ENCODE assay signal across 8 cellular contexts in genomic region chr20:46562373-46563169, GRCh38. TPM values are rescaled to one million over a fixed set of nuclear protein-coding genes. Genes with fewer than 3 reads are reported as not detected.
DNase-seq lines count a peak whose midpoint lies in the region; ATAC-seq and TF ChIP-seq lines count a peak whose summit lies in the region.

No MANE protein-coding gene starts in this region.

- peak overlapping the region; percentile 18 for H2BK120ac ChIP-seq in trophoblast cell (ENCODE audit: insufficient read depth, low read length, poor library complexity)

- H3K18ac ChIP-seq in trophoblast cell (ENCODE audit: low read length) = no peak overlapping the region

- H3K27me3 ChIP-seq in trophoblast cell (ENCODE audit: insufficient read depth, low read length) = no peaks in the 10 kb centered on the region
- no peaks in the 10 kb centered on the region for H3K27me3 ChIP-seq in upper lobe of left lung

- H2BK12ac ChIP-seq in trophoblast cell (ENCODE audit: low read length) = no peak overlapping the region

- no peak overlapping the region for H2BK5ac ChIP-seq in trophoblast cell (ENCODE audit: low read depth, low read length, poor library complexity)

- peaks cover 11 to 14% of the 10 kb centered on the region in 2 experiments for H3K4me1 ChIP-seq in trophoblast cell (ENCODE audit: control insufficient read depth in 1 of 2, insufficient read depth in 2 of 2, low read length in 2 of 2)
- H3K4me1 ChIP-seq in upper lobe of left lung = peaks cover 5 to 12% (median 11%) of the 10 kb centered on the region in 4 donors

- H3K9ac ChIP-seq in trophoblast cell (ENCODE audit: low read length) = no peak overlapping the region

- peaks cover 6% of the 10 kb centered on the region for H3K27me3 Mint-ChIP-seq in activated naive CD8-positive, alpha-beta T cell treated with anti-CD3 and anti-CD28 coated beads, Interleukin-2, amount 50 U/mL, for 24 hours

- no peak overlapping the region for H3K27ac Mint-ChIP-seq in activated naive CD8-positive, alpha-beta T cell treated with anti-CD3 and anti-CD28 coated beads, Interleukin-2, amount 50 U/mL, for 24 hours

- H2AK5ac ChIP-seq in trophoblast cell (ENCODE audit: low read length) = no peak overlapping the region

- H2AFZ ChIP-seq in trophoblast cell (ENCODE audit: insufficient read depth, low read length, poor library complexity) = peak overlapping the region; percentile 67

- peak overlapping the region; percentile 31 for H3K4me2 ChIP-seq in trophoblast cell (ENCODE audit: low read length)

- WGBS in trophoblast cell (ENCODE audit: extremely low coverage, insufficient coverage, insufficient read length) = no CpG with 5 or more reads among the region's 19 CpGs
- WGBS in upper lobe of left lung, 2 donors = 13 to 19% methylated on average over 16 to 19 of the region's 19 CpGs

- H3K4me3 Mint-ChIP-seq in activated naive CD8-positive, alpha-beta T cell treated with anti-CD3 and anti-CD28 coated beads, Interleukin-2, amount 50 U/mL, for 24 hours = no peak overlapping the region

- H3K4me1 Mint-ChIP-seq in activated naive CD8-positive, alpha-beta T cell treated with anti-CD3 and anti-CD28 coated beads, Interleukin-2, amount 50 U/mL, for 24 hours = peaks cover 31% of the 10 kb centered on the region

- H3K27ac ChIP-seq in trophoblast cell (ENCODE audit: low read depth, low read length) (no peak overlapping the region), upper lobe of left lung (peak overlapping the region in 2 of 4 donors; percentile 20 to 68)

- H3K9me3 ChIP-seq in trophoblast cell (ENCODE audit: insufficient read depth, low read depth, low read length) (no peaks in the 10 kb centered on the region), upper lobe of left lung (no peaks in the 10 kb centered on the region)

- H4K8ac ChIP-seq in trophoblast cell (ENCODE audit: low read depth, low read length) = peak overlapping the region; percentile 31

- TF ChIP-seq EP300 in upper lobe of left lung (IDR thresholded peaks at IDR 0.05) = no peak

- no peaks in the 10 kb centered on the region for H3K36me3 ChIP-seq in trophoblast cell (ENCODE audit: control insufficient read depth in 1 of 2, insufficient read depth in 2 of 2, low read length in 2 of 2)
- no peaks in the 10 kb centered on the region for H3K36me3 ChIP-seq in upper lobe of left lung

- H4K91ac ChIP-seq in trophoblast cell (ENCODE audit: low read depth, low read length) = no peak overlapping the region

- H3K79me1 ChIP-seq in trophoblast cell (ENCODE audit: low read length) = no peaks in the 10 kb centered on the region

- H3K14ac ChIP-seq in trophoblast cell (ENCODE audit: low read length) = no peak overlapping the region

- no peaks in the 10 kb centered on the region for H3K79me2 ChIP-seq in trophoblast cell (ENCODE audit: control insufficient read depth, insufficient read depth, low read length, poor library complexity)

- H3K4ac ChIP-seq in trophoblast cell (ENCODE audit: low read depth, low read length) = no peak overlapping the region

- peak; percentile 74 for TF ChIP-seq CTCF in LNCaP clone FGC (IDR thresholded peaks at IDR 0.05; ENCODE audit: control insufficient read depth, extremely low read depth, insufficient read depth)
- TF ChIP-seq CTCF in upper lobe of left lung (IDR thresholded peaks at IDR 0.05) = peak; percentile 70 to 86 (median 76)

- no peak for TF ChIP-seq POLR2A in upper lobe of left lung (IDR thresholded peaks at IDR 0.05)

- no peak overlapping the region for H3K4me3 ChIP-seq in LNCaP clone FGC (ENCODE audit: low read depth, low read length)
- no peak overlapping the region for H3K4me3 ChIP-seq in trophoblast cell (ENCODE audit: low read depth, low read length)
- peak overlapping the region in 3 of 4 donors; percentile 14 to 42 (median 42) for H3K4me3 ChIP-seq in upper lobe of left lung

- H3K36me3 Mint-ChIP-seq in activated naive CD8-positive, alpha-beta T cell treated with anti-CD3 and anti-CD28 coated beads, Interleukin-2, amount 50 U/mL, for 24 hours (ENCODE audit: low read depth) = no peaks in the 10 kb centered on the region

- peak; percentile 94 for ATAC-seq in SK-N-SH treated with all-trans-retinoic acid at 6 μM for 48 hours
- peak; percentile 37 for ATAC-seq in activated naive CD8-positive, alpha-beta T cell treated with anti-CD3 and anti-CD28 coated beads, Interleukin-2, amount 50 U/mL, for 24 hours
- peak; percentile 87 to 89 for ATAC-seq in left cardiac atrium
- ATAC-seq in upper lobe of left lung (ENCODE audit: low FRiP score in 2 of 2) = peak; percentile 86 to 92

- H4K12ac ChIP-seq in trophoblast cell (ENCODE audit: low read depth, low read length) = peak overlapping the region; percentile 2

- no peaks in the 10 kb centered on the region for H3K9me3 Mint-ChIP-seq in activated naive CD8-positive, alpha-beta T cell treated with anti-CD3 and anti-CD28 coated beads, Interleukin-2, amount 50 U/mL, for 24 hours

- intact Hi-C loops in left cardiac atrium (cut with DNase I) = no loop called here

- H3K23ac ChIP-seq in trophoblast cell (ENCODE audit: low read length) = no peak overlapping the region

- DNase-seq in DMS 273 (lab: John Stamatoyannopoulos, UW; ENCODE audit: unreplicated experiment) (peak; percentile 83), DMS 273 treated with DMSO at 0.1 percent for 48 hours (lab: John Stamatoyannopoulos, UW) (no peak), LNCaP clone FGC (ENCODE audit: low read depth) (no peak), left cardiac atrium (peak; percentile 74), trophoblast cell (peak; percentile 48 to 77), upper lobe of left lung (peak in 1 of 2 donors; percentile 50)
- DNase-seq in activated naive CD8-positive, alpha-beta T cell treated with anti-CD3 and anti-CD28 coated beads, Interleukin-2, amount 50 U/mL, for 24 hours = peak; percentile 79

TF ChIP-seq in SK-N-SH treated with all-trans-retinoic acid at 6 μM for 48 hours, 23 proteins besides CTCF, POLR2A, EP300 and RAD21:
- TF ChIP-seq SNAI2 (CRISPR knock-in tag; IDR thresholded peaks at IDR 0.05) (no peak), ZNF8 (CRISPR knock-in tag; IDR thresholded peaks at IDR 0.05) (no peak), ZC3H10 (CRISPR knock-in tag; IDR thresholded peaks at IDR 0.05) (no peak), CSRNP3 (CRISPR knock-in tag; IDR thresholded peaks at IDR 0.05) (no peak), ZNF565 (CRISPR knock-in tag; conservative IDR thresholded peaks at IDR 0.05; ENCODE audit: low read depth) (no peak), ESRRG (CRISPR knock-in tag; IDR thresholded peaks at IDR 0.05) (no peak), ZNF70 (CRISPR knock-in tag; IDR thresholded peaks at IDR 0.05) (no peak), TOX (CRISPR knock-in tag; IDR thresholded peaks at IDR 0.05; ENCODE audit: borderline replicate concordance) (no peak), PATZ1 (CRISPR knock-in tag; IDR thresholded peaks at IDR 0.05; ENCODE audit: borderline replicate concordance) (no peak), ZFP30 (CRISPR knock-in tag; IDR thresholded peaks at IDR 0.05) (no peak), ZFP3 (CRISPR knock-in tag; IDR thresholded peaks at IDR 0.05) (no peak), ARNTL (CRISPR knock-in tag; IDR thresholded peaks at IDR 0.05; ENCODE audit: borderline replicate concordance, low read depth) (no peak), POU6F1 (CRISPR knock-in tag; IDR thresholded peaks at IDR 0.05; ENCODE audit: borderline replicate concordance, low read depth) (no peak)

RNA-seq across cellular contexts. Expression of gene OCSTAMP, which starts 12.1 kb away (rescaled TPM):
- total RNA-seq in left cardiac atrium = not detected
- 0.03 and 0.04 TPM in 2 replicates for polyA plus RNA-seq in trophoblast cell (2013)
- not detected for total RNA-seq in upper lobe of left lung

RNA-seq across cellular contexts. Expression of gene ZNF334, which starts 49.2 kb away (rescaled TPM):
- total RNA-seq in left cardiac atrium = 1 to 10 TPM in 1 of 2 donors, under 1 TPM in 1; 0.99 to 1.3 TPM
- polyA plus RNA-seq in trophoblast cell (2013) = 6.2 and 7.1 TPM in 2 replicates
- 10 to 100 TPM in 2 of 6 donors, 1 to 10 TPM in 4; 1.9 to 27.2 (median 5.2) TPM for total RNA-seq in upper lobe of left lung

Comparison
In these comparisons a context has a peak if more than half of its experiments do, and no peak if none do; other contexts are left out.
1. DNase-seq: peak in DMS 273 (single experiment), activated naive CD8-positive, alpha-beta T cell treated with anti-CD3 and anti-CD28 coated beads, Interleukin-2, amount 50 U/mL, for 24 hours (single experiment), left cardiac atrium (single experiment) and trophoblast cell (2 of 2); none in DMS 273 treated with DMSO at 0.1 percent for 48 hours (single experiment) and LNCaP clone FGC (single experiment).
2. H3K4me3 ChIP-seq: peak in upper lobe of left lung (3 of 4); none in LNCaP clone FGC (single experiment) and trophoblast cell (single experiment).
3. ATAC-seq: peak in every context shown above with its lines; median percentile 94 in SK-N-SH treated with all-trans-retinoic acid at 6 μM for 48 hours; 89 in upper lobe of left lung; 88 in left cardiac atrium; 37 in activated naive CD8-positive, alpha-beta T cell treated with anti-CD3 and anti-CD28 coated beads, Interleukin-2, amount 50 U/mL, for 24 hours.